Comparison of ENCODE assay signal across 9 cellular contexts in genomic region chr12:92080390-92081285, GRCh38.
A peak's percentile ranks its signal among the peaks of the same experiment; 100 is the strongest.
DNase-seq lines count a peak whose midpoint lies in the region; ATAC-seq and TF ChIP-seq lines count a peak whose summit lies in the region.
"Had no signal": no experiment of that assay in that cellular context is flagged by ENCODE, and none has a peak within 500 bp of the region (broad histone marks: within the 10 kb centered on the region; RNA-seq: fewer than 3 reads in every experiment).

No MANE protein-coding gene starts in this region.

- H3K9me3 Mint-ChIP-seq in glutamatergic neuron (ENCODE audit: unreplicated experiment): peaks cover 2% of the 10 kb centered on the region

- ATAC-seq in GM21576 (IDR thresholded peaks at IDR 0.05; ENCODE audit: unreplicated experiment) (peak; percentile 69), omental fat pad (ENCODE audit: low FRiP score) (peak; percentile 45)

- in situ Hi-C loops in astrocyte of the spinal cord (cut with HindIII; ENCODE audit: low sequenced_read_pairs): no loop called here

- H3K27ac Mint-ChIP-seq in glutamatergic neuron (ENCODE audit: unreplicated experiment): no peak overlapping the region

- H3K4me3 ChIP-seq in astrocyte of the spinal cord (ENCODE audit: low read depth, low read length): no peak overlapping the region
- H3K4me3 ChIP-seq: skin epidermis had no signal

- peaks cover 11% of the 10 kb centered on the region for H3K4me1 Mint-ChIP-seq in glutamatergic neuron (ENCODE audit: low read depth, unreplicated experiment)

- H3K36me3 Mint-ChIP-seq in glutamatergic neuron (ENCODE audit: unreplicated experiment): no peaks in the 10 kb centered on the region

- no peak overlapping the region for H3K4me3 Mint-ChIP-seq in glutamatergic neuron (ENCODE audit: unreplicated experiment)

- TF ChIP-seq CTCF in astrocyte of the spinal cord (IDR thresholded peaks at IDR 0.05; ENCODE audit: low read depth, low read length) (no peak), omental fat pad (IDR thresholded peaks at IDR 0.05) (no peak), glutamatergic neuron (IDR thresholded peaks at IDR 0.05; ENCODE audit: partially characterized antibody, unreplicated experiment) (no peak)

- H3K27me3 Mint-ChIP-seq in glutamatergic neuron (ENCODE audit: unreplicated experiment): peaks cover 4% of the 10 kb centered on the region

- DNase-seq in DMS79 (lab: John Stamatoyannopoulos, UW): peak; percentile 98
- DNase-seq in LHCN-M2 (ENCODE audit: low read depth): peak; percentile 85
- DNase-seq in astrocyte of the spinal cord (ENCODE audit: low read depth, low spot score): peak; percentile 82
- DNase-seq in omental fat pad (ENCODE audit: low spot score): no peak
- DNase-seq in glutamatergic neuron: no peak
- DNase-seq in NCI-H748 treated with DMSO at 0.1 percent for 48 hours (lab: John Stamatoyannopoulos, UW): no peak
- DNase-seq in NCI-H2107 (lab: John Stamatoyannopoulos, UW): no peak

Comparison
In these comparisons a context has a peak if more than half of its experiments do, and no peak if none do; other contexts are left out.
1. DNase-seq: peak in DMS79 (single experiment), LHCN-M2 (single experiment) and astrocyte of the spinal cord (single experiment); none in omental fat pad (single experiment), glutamatergic neuron (single experiment), NCI-H748 treated with DMSO at 0.1 percent for 48 hours (single experiment) and NCI-H2107 (single experiment).